In the genomic region with DNA sequence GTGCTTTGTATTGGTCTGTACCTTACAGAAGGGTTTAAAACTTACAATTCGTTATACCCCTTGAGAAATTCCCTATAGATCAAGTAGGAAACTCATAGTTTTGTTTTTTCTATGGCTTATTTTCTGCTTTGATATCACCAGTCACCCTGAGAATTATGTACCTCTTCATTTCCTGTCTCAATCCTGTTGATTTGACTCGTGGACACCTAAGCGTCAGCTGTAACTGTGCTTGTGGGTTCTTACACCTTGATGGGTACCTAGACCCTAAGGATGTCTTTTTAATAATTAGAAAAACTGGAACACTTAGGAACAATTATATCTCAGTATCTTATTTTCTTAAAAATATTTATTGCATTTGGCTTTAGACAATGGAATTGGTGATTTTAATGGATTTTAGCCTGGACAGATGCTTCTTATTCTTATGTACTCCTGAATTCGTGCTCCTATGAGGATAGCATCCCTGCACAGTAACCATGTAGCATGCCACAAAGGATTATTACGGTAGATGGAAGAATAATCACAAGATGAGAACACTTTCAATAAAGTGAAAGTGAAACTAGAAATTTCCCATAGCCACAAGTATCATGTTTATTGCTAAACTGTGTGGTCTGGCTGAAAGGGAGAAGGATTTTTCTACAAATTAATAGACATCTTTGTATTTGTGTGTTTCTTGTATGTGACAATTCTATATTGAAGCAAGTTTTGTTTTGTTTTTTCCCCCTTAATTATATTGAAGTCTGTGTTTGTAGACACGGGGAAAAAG, we compare ENCODE assay signal across 8 cellular contexts.
DNase-seq lines count a peak whose midpoint lies in the region; ATAC-seq and TF ChIP-seq lines count a peak whose summit lies in the region.

No MANE protein-coding gene starts in this region.

- peak overlapping the region; percentile 51 for H3K4me2 ChIP-seq in OCI-LY1 (ENCODE audit: low read length)

- H3K27ac ChIP-seq in OCI-LY1 (ENCODE audit: low read depth, low read length, poor library complexity, severe bottlenecking) (no peak overlapping the region), esophagus squamous epithelium (no peak overlapping the region), stomach (no peak overlapping the region)

- no peak overlapping the region for H3K9ac ChIP-seq in OCI-LY1 (ENCODE audit: low read length)

- no peaks in the 10 kb centered on the region for H3K79me2 ChIP-seq in OCI-LY1 (ENCODE audit: insufficient read depth, low read length)

- no peaks in the 10 kb centered on the region for H4K20me1 ChIP-seq in OCI-LY1 (ENCODE audit: insufficient read depth, low read length)

- H3K36me3 ChIP-seq in OCI-LY1 (ENCODE audit: insufficient read depth, low read length) (no peaks in the 10 kb centered on the region), esophagus squamous epithelium (no peaks in the 10 kb centered on the region), stomach (no peaks in the 10 kb centered on the region)

- intact Hi-C loops in esophagus squamous epithelium (cut with DNase I) (no loop called here), stomach (cut with DNase I; ENCODE audit: low total_unique reads) (no loop called here), posterior cingulate gyrus (cut with DNase I) (no loop called here)

- H3K4me3 ChIP-seq in OCI-LY1 (ENCODE audit: low read depth, low read length, poor library complexity, severe bottlenecking), result peak overlapping the region; percentile 37
- peak overlapping the region in 3 of 4 donors; percentile 2 to 49 (median 8) for H3K4me3 ChIP-seq in esophagus squamous epithelium
- H3K4me3 ChIP-seq in stomach, result peak overlapping the region; percentile 9 to 20 (median 14)

- ATAC-seq in esophagus mucosa, result no peak

- H3K9me2 ChIP-seq in OCI-LY1 (ENCODE audit: low read depth, low read length), result no peaks in the 10 kb centered on the region

- H3F3A ChIP-seq in OCI-LY1 (ENCODE audit: insufficient read depth, low read length), result no peaks in the 10 kb centered on the region

- WGBS in esophagus squamous epithelium, 2 donors, result 60 to 72% methylated on average over 6 of the region's 6 CpGs
- WGBS in stomach, 5 donors, result 69 to 82% (median 73%) methylated on average over 6 of the region's 6 CpGs

- H3K4me1 ChIP-seq in OCI-LY1 (ENCODE audit: insufficient read depth, low read length, severe bottlenecking), result no peaks in the 10 kb centered on the region
- H3K4me1 ChIP-seq in esophagus squamous epithelium, result no peaks in the 10 kb centered on the region
- no peaks in the 10 kb centered on the region for H3K4me1 ChIP-seq in stomach

- TF ChIP-seq EP300 in stomach (IDR thresholded peaks at IDR 0.05), result no peak

- DNase-seq in NCI-H2196 (lab: John Stamatoyannopoulos, UW; ENCODE audit: unreplicated experiment) (peak; percentile 10), NCI-H2196 treated with DMSO at 0.1 percent for 48 hours (lab: John Stamatoyannopoulos, UW; ENCODE audit: unreplicated experiment) (no peak), esophagus squamous epithelium (lab: John Stamatoyannopoulos, UW) (no peak), stomach (no peak), C1 segment of cervical spinal cord (lab: John Stamatoyannopoulos, UW) (no peak), posterior cingulate gyrus (no peak)

- H3K27me3 ChIP-seq in OCI-LY1 (ENCODE audit: insufficient read depth, low read length) (no peaks in the 10 kb centered on the region), esophagus squamous epithelium (no peaks in the 10 kb centered on the region), stomach (no peaks in the 10 kb centered on the region)

- H2AFZ ChIP-seq in OCI-LY1 (ENCODE audit: low read length), result peak overlapping the region; percentile 79

- no peaks in the 10 kb centered on the region for H3K9me3 ChIP-seq in OCI-LY1 (ENCODE audit: low read length)
- H3K9me3 ChIP-seq in esophagus squamous epithelium, result no peaks in the 10 kb centered on the region
- peaks cover 0 to 4% (median 0%) of the 10 kb centered on the region in 4 donors for H3K9me3 ChIP-seq in stomach

- TF ChIP-seq POLR2A in esophagus squamous epithelium (IDR thresholded peaks at IDR 0.05) (no peak), stomach (IDR thresholded peaks at IDR 0.05) (no peak)

- TF ChIP-seq CTCF in OCI-LY1 (IDR thresholded peaks at IDR 0.05; ENCODE audit: low read length), result no peak
- no peak for TF ChIP-seq CTCF in esophagus squamous epithelium (IDR thresholded peaks at IDR 0.05)
- no peak for TF ChIP-seq CTCF in stomach (IDR thresholded peaks at IDR 0.05)
